In the genomic region with DNA sequence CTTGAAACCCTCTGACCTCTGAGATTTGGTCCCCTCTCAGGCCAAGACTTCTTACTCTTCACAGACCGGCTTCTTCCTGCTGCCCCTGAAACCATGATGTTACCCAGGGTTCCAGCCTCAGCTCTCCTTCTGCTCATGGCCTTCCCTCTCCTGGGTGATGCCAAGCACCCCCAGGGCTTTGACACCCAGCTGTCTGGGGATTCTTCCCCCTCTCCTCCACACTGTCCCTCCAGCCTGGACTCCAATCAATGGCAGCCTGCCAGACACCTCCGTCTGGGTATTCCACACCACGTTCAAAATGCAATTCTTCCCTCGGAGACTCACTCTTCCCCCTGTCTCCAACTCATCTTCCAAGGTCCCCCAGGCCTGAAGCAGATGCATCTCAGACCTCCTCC, we compare ENCODE assay signal across 1 cellular context.
TF ChIP-seq lines count a peak whose summit lies in the region.

No MANE protein-coding gene starts in this region.

TF ChIP-seq in HepG2, 621 proteins besides CTCF, POLR2A, EP300 and RAD21 (continued from another document):
- no peak for TF ChIP-seq YY1 (IDR thresholded peaks at IDR 0.05; ENCODE audit: insufficient read depth, insufficient replicate concordance, low read depth, low read length)
- no peak for TF ChIP-seq TCF7L2 (IDR thresholded peaks at IDR 0.05; ENCODE audit: low read depth, low read length)
- TF ChIP-seq NCOA5 (CRISPR knock-in tag; IDR thresholded peaks at IDR 0.05): no peak
- TF ChIP-seq, protein P1, sequence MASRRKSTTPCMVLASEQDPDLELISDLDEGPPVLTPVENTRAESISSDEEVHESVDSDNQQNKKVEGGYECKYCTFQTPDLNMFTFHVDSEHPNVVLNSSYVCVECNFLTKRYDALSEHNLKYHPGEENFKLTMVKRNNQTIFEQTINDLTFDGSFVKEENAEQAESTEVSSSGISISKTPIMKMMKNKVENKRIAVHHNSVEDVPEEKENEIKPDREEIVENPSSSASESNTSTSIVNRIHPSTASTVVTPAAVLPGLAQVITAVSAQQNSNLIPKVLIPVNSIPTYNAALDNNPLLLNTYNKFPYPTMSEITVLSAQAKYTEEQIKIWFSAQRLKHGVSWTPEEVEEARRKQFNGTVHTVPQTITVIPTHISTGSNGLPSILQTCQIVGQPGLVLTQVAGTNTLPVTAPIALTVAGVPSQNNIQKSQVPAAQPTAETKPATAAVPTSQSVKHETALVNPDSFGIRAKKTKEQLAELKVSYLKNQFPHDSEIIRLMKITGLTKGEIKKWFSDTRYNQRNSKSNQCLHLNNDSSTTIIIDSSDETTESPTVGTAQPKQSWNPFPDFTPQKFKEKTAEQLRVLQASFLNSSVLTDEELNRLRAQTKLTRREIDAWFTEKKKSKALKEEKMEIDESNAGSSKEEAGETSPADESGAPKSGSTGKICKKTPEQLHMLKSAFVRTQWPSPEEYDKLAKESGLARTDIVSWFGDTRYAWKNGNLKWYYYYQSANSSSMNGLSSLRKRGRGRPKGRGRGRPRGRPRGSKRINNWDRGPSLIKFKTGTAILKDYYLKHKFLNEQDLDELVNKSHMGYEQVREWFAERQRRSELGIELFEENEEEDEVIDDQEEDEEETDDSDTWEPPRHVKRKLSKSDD (CRISPR knock-in tag; IDR thresholded peaks at IDR 0.05; ENCODE audit: low read depth): no peak
- no peak for TF ChIP-seq ZNF605 (CRISPR knock-in tag; IDR thresholded peaks at IDR 0.05)
- no peak for TF ChIP-seq ZNF296 (CRISPR knock-in tag; conservative IDR thresholded peaks at IDR 0.05)
- TF ChIP-seq, protein P2, sequence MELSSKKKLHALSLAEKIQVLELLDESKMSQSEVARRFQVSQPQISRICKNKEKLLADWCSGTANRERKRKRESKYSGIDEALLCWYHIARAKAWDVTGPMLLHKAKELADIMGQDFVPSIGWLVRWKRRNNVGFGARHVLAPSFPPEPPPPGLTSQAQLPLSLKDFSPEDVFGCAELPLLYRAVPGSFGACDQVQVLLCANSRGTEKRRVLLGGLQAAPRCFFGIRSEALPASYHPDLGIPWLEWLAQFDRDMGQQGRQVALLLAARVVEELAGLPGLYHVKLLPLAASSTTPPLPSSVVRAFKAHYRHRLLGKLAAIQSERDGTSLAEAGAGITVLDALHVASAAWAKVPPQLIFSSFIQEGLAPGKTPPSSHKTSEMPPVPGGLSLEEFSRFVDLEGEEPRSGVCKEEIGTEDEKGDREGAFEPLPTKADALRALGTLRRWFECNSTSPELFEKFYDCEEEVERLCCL (CRISPR knock-in tag; IDR thresholded peaks at IDR 0.05; ENCODE audit: borderline replicate concordance): no peak
- TF ChIP-seq TCF12 (IDR thresholded peaks at IDR 0.05): no peak
- no peak for TF ChIP-seq TCF12 (CRISPR knock-in tag; IDR thresholded peaks at IDR 0.05)
- no peak for TF ChIP-seq HNF4G (IDR thresholded peaks at IDR 0.05; ENCODE audit: borderline replicate concordance, low read depth, low read length)
- TF ChIP-seq HNF4G (CRISPR knock-in tag; IDR thresholded peaks at IDR 0.05; ENCODE audit: borderline replicate concordance, low read depth): no peak
- TF ChIP-seq ZNF235 (CRISPR knock-in tag; IDR thresholded peaks at IDR 0.05; ENCODE audit: borderline replicate concordance): no peak
